14 cellular contexts compared by ENCODE assay signal in the genomic region with DNA sequence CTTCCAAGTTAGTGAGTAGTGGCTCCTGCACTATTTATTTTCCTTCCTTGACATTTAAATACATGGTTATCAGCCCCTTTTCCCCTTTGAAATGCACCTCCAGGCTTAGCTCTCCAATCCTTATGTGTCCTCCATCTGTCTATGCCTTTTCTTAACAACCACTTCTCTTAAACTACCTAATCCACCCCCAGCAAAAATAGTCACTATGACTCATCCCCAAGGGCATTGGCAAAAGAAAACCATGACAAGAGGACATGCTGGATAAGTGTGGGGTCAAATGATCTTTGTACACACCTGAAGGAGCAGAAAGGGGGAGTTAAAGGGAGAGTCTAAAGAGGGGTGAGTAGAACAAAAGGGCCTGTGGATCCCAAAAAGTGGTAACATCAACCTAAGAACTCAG.
DNase-seq lines count a peak whose midpoint lies in the region; TF ChIP-seq lines count a peak whose summit lies in the region.
"Had no signal": no experiment of that assay in that cellular context is flagged by ENCODE, and none has a peak within 500 bp of the region (broad histone marks: within the 10 kb centered on the region; RNA-seq: fewer than 3 reads in every experiment).

No MANE protein-coding gene starts in this region.

- H3K9me3 ChIP-seq in breast epithelium, result no peaks in the 10 kb centered on the region
- no peaks in the 10 kb centered on the region for H3K9me3 ChIP-seq in tibial nerve

- POLR2A ChIA-PET in MCF 10A (lab: Yijun Ruan, JAX), result no interaction called here

- intact Hi-C loops in MCF 10A (cut with micrococcal nuclease), result no loop called here
- intact Hi-C loops in breast epithelium (cut with DNase I; ENCODE audit: low total_unique reads), result no loop called here

- BruUV-seq in MCF 10A (replicated peaks; lab: Mats Ljungman, UMichigan), result no TSS peak

- H3K36me3 ChIP-seq in breast epithelium, result no peaks in the 10 kb centered on the region
- no peaks in the 10 kb centered on the region for H3K36me3 ChIP-seq in tibial nerve
- H3K36me3 ChIP-seq: cardiac muscle cell had no signal

- H3K4me1 Mint-ChIP-seq in MCF 10A (ENCODE audit: insufficient read depth, unreplicated experiment) (peaks cover 8% of the 10 kb centered on the region), type B pancreatic cell (ENCODE audit: unreplicated experiment) (peaks cover 39% of the 10 kb centered on the region)

- H3K27ac ChIP-seq in breast epithelium, result no peak overlapping the region
- no peak overlapping the region for H3K27ac ChIP-seq in tibial nerve
- H3K27ac ChIP-seq: cardiac muscle cell had no signal

- TF ChIP-seq CTCF in MCF 10A (IDR thresholded peaks at IDR 0.05; ENCODE audit: unreplicated experiment) (no peak), breast epithelium (IDR thresholded peaks at IDR 0.05) (no peak), epithelial cell of esophagus (IDR thresholded peaks at IDR 0.05; ENCODE audit: insufficient read depth, low read depth, low read length, missing control alignments) (no peak), type B pancreatic cell (conservative IDR thresholded peaks at IDR 0.05) (no peak), tibial nerve (IDR thresholded peaks at IDR 0.05) (no peak)

- H3K36me3 Mint-ChIP-seq in MCF 10A (ENCODE audit: insufficient read depth, unreplicated experiment) (no peaks in the 10 kb centered on the region), type B pancreatic cell (no peaks in the 10 kb centered on the region)

- no peak overlapping the region for H3K4me3 Mint-ChIP-seq in MCF 10A (ENCODE audit: unreplicated experiment)
- no peak overlapping the region for H3K4me3 Mint-ChIP-seq in type B pancreatic cell

- H3K4me3 ChIP-seq in breast epithelium (no peak overlapping the region), epithelial cell of esophagus (ENCODE audit: low read length) (no peak overlapping the region), tibial nerve (no peak overlapping the region)
- H3K4me3 ChIP-seq: cardiac muscle cell had no signal

- no peaks in the 10 kb centered on the region for H3K27me3 Mint-ChIP-seq in MCF 10A (ENCODE audit: insufficient read depth, unreplicated experiment)
- H3K27me3 Mint-ChIP-seq in type B pancreatic cell, result no peaks in the 10 kb centered on the region

- H3K9me3 Mint-ChIP-seq in MCF 10A (ENCODE audit: unreplicated experiment) (no peaks in the 10 kb centered on the region), type B pancreatic cell (peaks cover 5% of the 10 kb centered on the region)

- H3K27me3 ChIP-seq in breast epithelium (no peaks in the 10 kb centered on the region), tibial nerve (no peaks in the 10 kb centered on the region)
- H3K27me3 ChIP-seq: cardiac muscle cell had no signal

- TF ChIP-seq POLR2A in breast epithelium (IDR thresholded peaks at IDR 0.05) (no peak), tibial nerve (IDR thresholded peaks at IDR 0.05) (no peak)

- TF ChIP-seq EP300 in tibial nerve (IDR thresholded peaks at IDR 0.05), result no peak

- peaks cover 0 to 8% of the 10 kb centered on the region in 2 donors for H3K4me1 ChIP-seq in breast epithelium
- H3K4me1 ChIP-seq in tibial nerve, result peaks cover 0 to 22% (median 2%) of the 10 kb centered on the region in 4 donors

- H3K27ac Mint-ChIP-seq in MCF 10A (ENCODE audit: low read depth, unreplicated experiment) (no peak overlapping the region), type B pancreatic cell (peak overlapping the region; percentile 28)

- DNase-seq in MCF 10A (ENCODE audit: unreplicated experiment), result peak; percentile 30
- no peak for DNase-seq in breast epithelium (ENCODE audit: low spot score in 2 of 2)
- peak; percentile 42 for DNase-seq in NCI-H69 (lab: John Stamatoyannopoulos, UW)
- peak; percentile 19 for DNase-seq in epithelial cell of esophagus (ENCODE audit: low read depth)
- DNase-seq in type B pancreatic cell (ENCODE audit: extremely low spot score, unreplicated experiment), result no peak
- DNase-seq in NCI-H2107 treated with DMSO at 0.1 percent for 48 hours (lab: John Stamatoyannopoulos, UW; ENCODE audit: unreplicated experiment), result no peak
- DNase-seq in tibial nerve (ENCODE audit: low spot score in 2 of 2), result no peak
- no peak for DNase-seq in SW480 (ENCODE audit: low spot score)
- DNase-seq: activated CD8-positive, alpha-beta memory T cell treated with anti-CD3 and anti-CD28 coated beads for 24 hours; DMS79; effector CD8-positive, alpha-beta T cell; SIG-M5; T1000 had no signal

- CTCF ChIA-PET in MCF 10A (lab: Yijun Ruan, JAX), result interaction anchor here (0.6 to 1.7 kb wide), 3 partner anchors 70 to 127 kb away, joined by 3 to 9 read pairs (median 3); a partner anchor contains a TSS

Comparison
In these comparisons a context has a peak if more than half of its experiments do, and no peak if none do; other contexts are left out.
1. DNase-seq: peak in MCF 10A (single experiment), NCI-H69 (single experiment) and epithelial cell of esophagus (single experiment); none in breast epithelium (0 of 2), type B pancreatic cell (single experiment), NCI-H2107 treated with DMSO at 0.1 percent for 48 hours (single experiment), tibial nerve (0 of 2) and SW480 (single experiment).